Comparison of ENCODE assay signal across 10 cellular contexts in the genomic region with DNA sequence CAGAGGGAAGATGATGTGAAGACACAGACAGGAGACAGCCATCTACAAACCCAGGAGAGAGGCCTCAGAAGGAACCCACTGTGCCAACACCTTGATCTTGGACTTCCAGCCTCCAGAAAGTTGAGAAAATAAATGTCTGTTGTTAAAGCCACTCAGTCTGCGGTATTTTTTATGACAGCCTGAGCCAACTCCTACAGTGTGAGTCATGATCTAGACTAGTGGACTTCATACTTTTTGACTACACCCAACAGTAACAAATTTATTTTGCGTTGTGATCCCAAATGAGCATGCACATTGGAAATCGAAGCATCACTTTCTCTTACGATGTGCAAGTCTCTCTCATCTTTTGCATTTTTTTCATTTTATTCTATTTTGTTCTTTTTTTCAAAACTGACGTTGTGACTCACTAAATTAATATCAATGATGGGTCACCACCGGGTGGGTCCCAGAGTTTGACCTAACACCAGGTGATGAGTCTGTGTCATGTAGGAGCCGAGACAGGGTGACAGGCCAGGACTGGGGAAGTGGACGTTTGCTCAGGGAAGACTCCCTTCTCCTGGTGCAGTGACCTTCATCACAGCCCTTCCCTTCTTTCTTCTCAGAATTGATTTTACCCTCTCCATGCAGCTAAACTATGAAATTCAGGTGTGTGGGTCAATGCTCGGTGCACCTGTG. TPM values are rescaled to one million over a fixed set of nuclear protein-coding genes. Genes with fewer than 3 reads are reported as not detected.
DNase-seq lines count a peak whose midpoint lies in the region; ATAC-seq, FAIRE-seq and TF ChIP-seq lines count a peak whose summit lies in the region.
"Had no signal": no experiment of that assay in that cellular context is flagged by ENCODE, and none has a peak within 500 bp of the region (broad histone marks: within the 10 kb centered on the region; RNA-seq: fewer than 3 reads in every experiment).

No MANE protein-coding gene starts in this region.

- POLR2A ChIA-PET in A549 (lab: Yijun Ruan, JAX) (no interaction called here), HepG2 (lab: Yijun Ruan, JAX) (interaction anchor here (6.0 kb wide), 1 partner anchor 30 kb away, joined by 109 read pairs; the partner anchor contains the start of gene PHYH)

- intact Hi-C loops in HepG2 (cut with micrococcal nuclease; ENCODE audit: unreplicated experiment), result loop anchor here (1.0 to 10.0 kb wide), 5 partner anchors 31 to 166 kb away; partner anchors contain the start of genes OPTN and SEPHS1

- peak overlapping the region; percentile 29; the same call in 1 of the 3 replicates for H3K4me2 ChIP-seq in A549
- H3K4me2 ChIP-seq in HepG2 (ENCODE audit: low read depth, low read length), result peak overlapping the region; percentile 92

- no TSS peak for BruUV-seq in HepG2 (replicated peaks; lab: Mats Ljungman, UMichigan)

- H4K20me1 ChIP-seq in HepG2 (ENCODE audit: insufficient read depth, low read length), result no peaks in the 10 kb centered on the region

- in situ Hi-C loops in HepG2 (cut with HindIII; ENCODE audit: extremely low pct_ligation_motif_present, low pct_unique_long_range_greater_than_20kb), result no loop called here

- peak overlapping the region; percentile 84 for H2AFZ ChIP-seq in HepG2 (ENCODE audit: low read length)

- H3K79me2 ChIP-seq in HepG2 (ENCODE audit: insufficient read depth, low read length), result no peaks in the 10 kb centered on the region

- H3K9ac ChIP-seq in adipocyte (ENCODE audit: low read length) (no peak overlapping the region), HepG2 (ENCODE audit: insufficient read depth, low read depth, low read length) (peak overlapping the region; percentile 57)

- no peak for TF ChIP-seq CTCF in A549 (IDR thresholded peaks at IDR 0.05)
- TF ChIP-seq CTCF in HepG2 (CRISPR knock-in tag; IDR thresholded peaks at IDR 0.05), result no peak

- peak in 1 of 2 experiments; percentile 7 for DNase-seq in A549 (ENCODE audit: low read depth in 1 of 2, low spot score in 1 of 2)
- DNase-seq in adipocyte (ENCODE audit: low read depth), result no peak
- DNase-seq in HepG2 (ENCODE audit: low spot score), result no peak
- DNase-seq in GOT3 (lab: John Stamatoyannopoulos, UW), result no peak
- no peak for DNase-seq in HUDEP-2 (lab: John Stamatoyannopoulos, UW; ENCODE audit: unreplicated experiment in 76 of 76)
- DNase-seq in T-helper 9 cell, result no peak
- DNase-seq in SKM-1 treated with dmso at 0.1 percent for 144 hours (lab: John Stamatoyannopoulos, UW; ENCODE audit: unreplicated experiment), result no peak

- CTCF ChIA-PET in A549 (lab: Yijun Ruan, JAX), result no interaction called here
- CTCF ChIA-PET in HepG2 (lab: Yijun Ruan, JAX; ENCODE audit: low intra/inter-chr PET ratio, low total read pairs), result interaction anchor here (0.7 to 2.7 kb wide), 4 partner anchors 29 to 131 kb away, joined by 3 to 37 read pairs (median 7); partner anchors contain the start of gene PHYH

- FAIRE-seq in A549 (lab: Jason Lieb, UNC) (no peak), HepG2 (lab: Jason Lieb, UNC) (no peak)

- H3K4me1 ChIP-seq in A549, result peaks cover 7% of the 10 kb centered on the region; the same call in 2 of the 3 replicates
- H3K4me1 ChIP-seq in adipocyte (ENCODE audit: control insufficient read depth, insufficient read depth, low read length), result peaks cover 16% of the 10 kb centered on the region
- H3K4me1 ChIP-seq in HepG2 (ENCODE audit: insufficient read depth, low read length), result peaks cover 25% of the 10 kb centered on the region

- peaks cover under 1% of the 10 kb centered on the region for H3K27me3 ChIP-seq in adipocyte (replicated peaks; ENCODE audit: control insufficient read depth, insufficient read depth, low read length)
- H3K27me3 ChIP-seq in HepG2 (ENCODE audit: control insufficient read depth in 1 of 2, insufficient read depth in 2 of 2, low read length in 2 of 2), result no peaks in the 10 kb centered on the region

- no peak overlapping the region for H3K4me3 ChIP-seq in A549
- H3K4me3 ChIP-seq in adipocyte (ENCODE audit: low read length), result peak overlapping the region; percentile 35
- H3K4me3 ChIP-seq in HepG2 (replicated peaks in 1 of 3; ENCODE audit: insufficient read depth in 1 of 3, low read depth in 2 of 3, low read length in 3 of 3), result peak overlapping the region in 2 of 3 experiments; percentile 66 to 71; a peak in 4 of 6 replicates
- H3K4me3 ChIP-seq: esophagus muscularis mucosa had no signal

- no peaks in the 10 kb centered on the region for H3K9me3 ChIP-seq in A549
- no peaks in the 10 kb centered on the region for H3K9me3 ChIP-seq in adipocyte (ENCODE audit: control insufficient read depth, low read length)
- H3K9me3 ChIP-seq in HepG2 (ENCODE audit: low read length), result no peaks in the 10 kb centered on the region
- H3K9me3 ChIP-seq: esophagus muscularis mucosa had no signal

- ATAC-seq in A549 (peak in 1 of 2 experiments; percentile 47; a peak in 3 of 6 replicates), HG03432 (IDR thresholded peaks at IDR 0.05; ENCODE audit: unreplicated experiment) (peak; percentile 5), HepG2 (peak; percentile 13)

- H3K36me3 ChIP-seq in adipocyte (ENCODE audit: control insufficient read depth, insufficient read depth, low read length, severe bottlenecking) (no peaks in the 10 kb centered on the region), HepG2 (replicated peaks in 1 of 2; ENCODE audit: control insufficient read depth in 1 of 2, insufficient read depth in 2 of 2, low read length in 2 of 2) (no peaks in the 10 kb centered on the region)
- H3K36me3 ChIP-seq: esophagus muscularis mucosa had no signal

- TF ChIP-seq EP300 in A549 (IDR thresholded peaks at IDR 0.05) (no peak), HepG2 (IDR thresholded peaks at IDR 0.05; ENCODE audit: low read depth in 2 of 2, low read length in 2 of 2) (no peak), HepG2 (CRISPR knock-in tag; IDR thresholded peaks at IDR 0.05; ENCODE audit: borderline replicate concordance) (no peak)

- WGBS in A549 (ENCODE audit: missing lambda C conversion rate), result 62% methylated on average over 9 of the region's 9 CpGs
- WGBS in HepG2 (ENCODE audit: low lambda C conversion rate), result 38% methylated on average over 9 of the region's 9 CpGs

- TF ChIP-seq POLR2A in A549 (IDR thresholded peaks at IDR 0.05; ENCODE audit: low read length) (no peak), HepG2 (IDR thresholded peaks at IDR 0.05; ENCODE audit: insufficient read depth in 1 of 2, low read depth in 2 of 2, low read length in 2 of 2) (no peak)

- no peak overlapping the region for H3K27ac ChIP-seq in A549
- H3K27ac ChIP-seq in HepG2 (ENCODE audit: extremely low read length, insufficient read depth, low read length), result peak overlapping the region; percentile 64

- TF ChIP-seq RAD21 in A549 (conservative IDR thresholded peaks at IDR 0.05 in 1 of 2, IDR thresholded peaks at IDR 0.05 in 1 of 2) (no peak), HepG2 (CRISPR knock-in tag; IDR thresholded peaks at IDR 0.05) (no peak)

RNA-seq across cellular contexts. Expression of gene PHYH, which starts 28.9 kb away (rescaled TPM):
- polyA plus RNA-seq in A549 (2011; rRNA removed), result 25.6 and 28.0 TPM in 2 replicates
- 13.8 and 17.9 TPM in 2 replicates for polyA plus RNA-seq in A549 (2012; cell fraction: cytosol; rRNA removed)
- polyA plus RNA-seq in A549 (2012; cell fraction: nucleus; rRNA removed), result 11.2 and 11.9 TPM in 2 replicates
- polyA plus RNA-seq in A549 (2017; fragmentation: RNase III; extraction: RNeasy Plus Mini Kit Qiagen cat#74134 plus additional on column Dnase treatment), result 26.3 to 28.3 TPM (median 26.6 TPM) in 3 replicates
- polyA minus RNA-seq in A549 (2011; rRNA and poly(A)+ RNA removed), result 8.5 and 11.1 TPM in 2 replicates
- total RNA-seq in HepG2 (2016; rRNA removed; fragmentation: Illumina TruSeq; extraction: Trizol), result 34.5 and 47.9 TPM in 2 replicates
- total RNA-seq in HepG2 (2016; cell fraction: cytosol; rRNA removed; fragmentation: Illumina TruSeq; extraction: Trizol; ENCODE audit: low read depth), result 17.6 and 21.7 TPM in 2 replicates
- total RNA-seq in HepG2 (2016; cell fraction: insoluble cytoplasmic fraction; rRNA removed; fragmentation: Illumina TruSeq; extraction: Trizol), result 36.1 and 49.8 TPM in 2 replicates
- total RNA-seq in HepG2 (2016; cell fraction: membrane; rRNA removed; fragmentation: Illumina TruSeq; extraction: Trizol), result 20.3 and 22.2 TPM in 2 replicates
- 18.4 and 18.8 TPM in 2 replicates for total RNA-seq in HepG2 (2016; cell fraction: nucleus; rRNA removed; fragmentation: Illumina TruSeq; extraction: Trizol)
- 27.2 and 37.4 TPM in 2 replicates for polyA plus RNA-seq in HepG2 (2011; rRNA removed)
- 27.7 and 38.9 TPM in 2 replicates for polyA plus RNA-seq in HepG2 (2011; cell fraction: cytosol; rRNA removed)
- polyA plus RNA-seq in HepG2 (2011; cell fraction: nucleus; rRNA removed), result 12.7 and 24.3 TPM in 2 replicates
- 47.7 and 75.4 TPM in 2 replicates for polyA plus RNA-seq in HepG2 (2012)
- polyA plus RNA-seq in HepG2 (2016; cell fraction: cytosol; fragmentation: Illumina TruSeq; extraction: Trizol; ENCODE audit: low read depth), result 14.6 and 17.7 TPM in 2 replicates
- polyA plus RNA-seq in HepG2 (2016; cell fraction: insoluble cytoplasmic fraction; fragmentation: Illumina TruSeq; extraction: Trizol; ENCODE audit: low read depth), result 78.2 and 81.4 TPM in 2 replicates
- 22.5 and 25.2 TPM in 2 replicates for polyA plus RNA-seq in HepG2 (2016; cell fraction: membrane; fragmentation: Illumina TruSeq; extraction: Trizol; ENCODE audit: low read depth)
- polyA plus RNA-seq in HepG2 (2016; cell fraction: nucleus; fragmentation: Illumina TruSeq; extraction: Trizol; ENCODE audit: insufficient read depth, low read depth), result 38.1 and 38.4 TPM in 2 replicates
- polyA minus RNA-seq in HepG2 (2011; rRNA and poly(A)+ RNA removed; ENCODE audit: low replicate concordance), result 7.2 and 13.5 TPM in 2 replicates
- 9.4 and 13.2 TPM in 2 replicates for polyA minus RNA-seq in HepG2 (2011; cell fraction: cytosol; rRNA and poly(A)+ RNA removed)
- 12.2 and 17.8 TPM in 2 replicates for polyA minus RNA-seq in HepG2 (2011; cell fraction: nucleus; rRNA and poly(A)+ RNA removed)

RNA-seq across cellular contexts. Expression of gene UCMA, which starts 36.8 kb away (rescaled TPM):
- not detected in 2 replicates for polyA plus RNA-seq in A549 (2011; rRNA removed)
- polyA plus RNA-seq in A549 (2012; cell fraction: cytosol; rRNA removed), result not detected in 2 replicates
- not detected in 2 replicates for polyA plus RNA-seq in A549 (2012; cell fraction: nucleus; rRNA removed)
- polyA plus RNA-seq in A549 (2017; fragmentation: RNase III; extraction: RNeasy Plus Mini Kit Qiagen cat#74134 plus additional on column Dnase treatment), result not detected in 3 replicates
- not detected in 2 replicates for polyA minus RNA-seq in A549 (2011; rRNA and poly(A)+ RNA removed)
- not detected in 2 replicates for total RNA-seq in HepG2 (2016; rRNA removed; fragmentation: Illumina TruSeq; extraction: Trizol)
- total RNA-seq in HepG2 (2016; cell fraction: cytosol; rRNA removed; fragmentation: Illumina TruSeq; extraction: Trizol; ENCODE audit: low read depth), result not detected in 2 replicates
- not detected in 2 replicates for total RNA-seq in HepG2 (2016; cell fraction: insoluble cytoplasmic fraction; rRNA removed; fragmentation: Illumina TruSeq; extraction: Trizol)
- total RNA-seq in HepG2 (2016; cell fraction: membrane; rRNA removed; fragmentation: Illumina TruSeq; extraction: Trizol), result not detected in 2 replicates
- not detected in 2 replicates for total RNA-seq in HepG2 (2016; cell fraction: nucleus; rRNA removed; fragmentation: Illumina TruSeq; extraction: Trizol)
- not detected in 2 replicates for polyA plus RNA-seq in HepG2 (2011; rRNA removed)
- not detected in 2 replicates for polyA plus RNA-seq in HepG2 (2011; cell fraction: cytosol; rRNA removed)
- not detected in 2 replicates for polyA plus RNA-seq in HepG2 (2011; cell fraction: nucleus; rRNA removed)
- polyA plus RNA-seq in HepG2 (2012), result not detected in 2 replicates
- polyA plus RNA-seq in HepG2 (2016; cell fraction: cytosol; fragmentation: Illumina TruSeq; extraction: Trizol; ENCODE audit: low read depth), result not detected in 2 replicates
- not detected in 2 replicates for polyA plus RNA-seq in HepG2 (2016; cell fraction: insoluble cytoplasmic fraction; fragmentation: Illumina TruSeq; extraction: Trizol; ENCODE audit: low read depth)
- polyA plus RNA-seq in HepG2 (2016; cell fraction: membrane; fragmentation: Illumina TruSeq; extraction: Trizol; ENCODE audit: low read depth), result not detected in 2 replicates
- not detected in 2 replicates for polyA plus RNA-seq in HepG2 (2016; cell fraction: nucleus; fragmentation: Illumina TruSeq; extraction: Trizol; ENCODE audit: insufficient read depth, low read depth)
- polyA minus RNA-seq in HepG2 (2011; rRNA and poly(A)+ RNA removed; ENCODE audit: low replicate concordance), result not detected in 2 replicates
- not detected in 2 replicates for polyA minus RNA-seq in HepG2 (2011; cell fraction: cytosol; rRNA and poly(A)+ RNA removed)
- polyA minus RNA-seq in HepG2 (2011; cell fraction: nucleus; rRNA and poly(A)+ RNA removed), result not detected in 2 replicates
- total RNA-seq: esophagus muscularis mucosa had no signal
- polyA plus RNA-seq: AG04450 had no signal
